Comparison of ENCODE assay signal across 20 cellular contexts in the genomic region with DNA sequence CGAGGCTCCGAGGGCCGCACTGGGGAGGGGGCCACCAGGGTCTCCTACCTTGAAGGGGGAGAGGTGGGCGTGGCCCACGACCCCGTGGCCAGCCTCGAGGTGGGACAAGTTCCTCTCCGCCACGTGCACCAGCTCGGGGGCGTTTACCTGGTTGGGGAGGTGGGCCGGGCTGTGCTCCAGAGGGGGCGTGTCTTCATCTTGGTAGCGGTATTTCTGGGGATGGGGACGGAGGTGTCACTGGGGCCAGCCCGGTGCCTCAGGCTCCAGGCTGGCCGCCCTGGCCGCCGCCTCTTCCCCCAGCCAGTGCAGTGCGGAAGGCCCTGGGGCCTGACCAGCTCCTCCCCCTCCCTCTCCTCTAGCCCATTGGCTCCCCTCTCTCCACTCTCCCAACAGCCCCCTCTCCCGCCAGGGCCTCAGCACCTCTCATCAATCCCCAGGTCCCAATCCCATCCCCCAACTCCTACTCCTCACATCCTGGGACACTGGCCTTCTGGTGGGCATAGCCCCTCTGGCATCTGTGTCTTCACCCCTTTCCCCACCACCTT. TPM values are rescaled to one million over a fixed set of nuclear protein-coding genes. Genes with fewer than 3 reads are reported as not detected.
DNase-seq lines count a peak whose midpoint lies in the region; ATAC-seq, FAIRE-seq and TF ChIP-seq lines count a peak whose summit lies in the region.
"Had no signal": no experiment of that assay in that cellular context is flagged by ENCODE, and none has a peak within 500 bp of the region (broad histone marks: within the 10 kb centered on the region; RNA-seq: fewer than 3 reads in every experiment).

No MANE protein-coding gene starts in this region.

- H3K4me3 ChIP-seq in HUES64 (ENCODE audit: low read length) (peak overlapping the region; percentile 54), H1 (ENCODE audit: extremely low read depth in 1 of 4, insufficient read depth in 2 of 4, low read depth in 3 of 4, low read length in 4 of 4) (peak overlapping the region; percentile 36 to 62 (median 40))
- H3K4me3 ChIP-seq: right lobe of liver had no signal

- H3K27ac Mint-ChIP-seq in CD4-positive, alpha-beta T cell: peak overlapping the region; percentile 43
- H3K27ac Mint-ChIP-seq in mesothelial cell of epicardium: peak overlapping the region; percentile 9

- H2BK15ac ChIP-seq in H1 (ENCODE audit: low read length): peak overlapping the region; percentile 88

- peaks cover 0 to 58% of the 10 kb centered on the region in 2 experiments; a peak in 2 of 4 replicates for H3K79me2 ChIP-seq in H1 (ENCODE audit: control insufficient read depth in 1 of 2, insufficient read depth in 2 of 2, low read length in 2 of 2)

- H3K9me3 ChIP-seq in CD4-positive, alpha-beta T cell (ENCODE audit: control insufficient read depth, low read length): no peaks in the 10 kb centered on the region
- H3K9me3 ChIP-seq in HUES64 (ENCODE audit: insufficient read depth, low read depth, low read length): no peaks in the 10 kb centered on the region
- H3K9me3 ChIP-seq in H1 (ENCODE audit: insufficient read depth in 2 of 2, low read depth in 1 of 2, low read length in 1 of 2): no peaks in the 10 kb centered on the region
- H3K9me3 ChIP-seq: right lobe of liver had no signal

- H2BK120ac ChIP-seq in H1 (replicated peaks; ENCODE audit: low read depth, low read length): no peak overlapping the region

- H3K56ac ChIP-seq in H1 (replicated peaks; ENCODE audit: insufficient read length, low read depth, low read length): no peak overlapping the region

- no peak overlapping the region for H3K23ac ChIP-seq in H1 (ENCODE audit: insufficient read length)

- no peak overlapping the region for H3K27ac ChIP-seq in CD4-positive, alpha-beta T cell (ENCODE audit: low read depth, low read length)
- peak overlapping the region; percentile 63 for H3K27ac ChIP-seq in HUES64 (ENCODE audit: low read depth, low read length)
- H3K27ac ChIP-seq in H1 (ENCODE audit: low read depth, low read length): peak overlapping the region; percentile 35; the same call in 1 of the 2 replicates
- H3K27ac ChIP-seq: right lobe of liver had no signal

- H3K4me3 Mint-ChIP-seq in CD4-positive, alpha-beta T cell: no peak overlapping the region
- peak overlapping the region; percentile 10 for H3K4me3 Mint-ChIP-seq in mesothelial cell of epicardium

- H4K8ac ChIP-seq in H1 (ENCODE audit: extremely low read depth, insufficient read depth, low read length): no peak overlapping the region; the same call in 1 of the 2 replicates

- H3K4me1 Mint-ChIP-seq in CD4-positive, alpha-beta T cell (ENCODE audit: low read depth): peaks cover 43% of the 10 kb centered on the region
- H3K4me1 Mint-ChIP-seq in mesothelial cell of epicardium: peaks cover 67% of the 10 kb centered on the region

- DNase-seq in CD4-positive, alpha-beta T cell: no peak
- DNase-seq in H1 (ENCODE audit: low read depth in 1 of 2, low spot score in 2 of 2) (peak in 1 of 2 experiments; percentile 86), mesothelial cell of epicardium (ENCODE audit: low spot score in 2 of 2, unreplicated experiment in 2 of 2) (no peak), NCI-H128 (lab: John Stamatoyannopoulos, UW; ENCODE audit: unreplicated experiment) (no peak), HCEC 1CT (no peak)
- DNase-seq in activated naive CD4-positive, alpha-beta T cell (lab: John Stamatoyannopoulos, UW): no peak
- DNase-seq in activated T-cell treated with anti-CD3 and anti-CD28 coated beads, Interleukin-2, amount 50 U/mL, for 1 hour: no peak
- DNase-seq: activated effector memory CD4-positive, alpha-beta T cell treated with anti-CD3 and anti-CD28 coated beads, Interleukin-2, amount 50 U/mL, for 16 hours; amniotic stem cell; CD4-positive, CD25-positive, alpha-beta regulatory T cell; DMS79; IMR-90; MM.1S; NCI-H1694 treated with DMSO at 0.1 percent for 48 hours; NCI-H446 treated with DMSO at 0.1 percent for 48 hours; SHP77 treated with DMSO at 0.1 percent for 48 hours; stimulated activated CD4-positive, alpha-beta T cell treated with anti-CD3 and anti-CD28 coated beads, Interleukin-1b, Interleukin-23, amount 100 ng/mL, for 48 hours had no signal

- H2BK5ac ChIP-seq in H1 (ENCODE audit: low read depth, low read length): peak overlapping the region; percentile 90

- peak overlapping the region; percentile 79 for H3K4ac ChIP-seq in H1 (replicated peaks; ENCODE audit: insufficient read length, low read depth, low read length)

- peak overlapping the region; percentile 68 for H4K91ac ChIP-seq in H1 (replicated peaks; ENCODE audit: insufficient read length, low read length)

- TF ChIP-seq EP300 in H1 (IDR thresholded peaks at IDR 0.05; ENCODE audit: borderline replicate concordance in 1 of 2, low read depth in 2 of 2, low read length in 2 of 2): no peak

- H2BK20ac ChIP-seq in H1 (ENCODE audit: low read length): peak overlapping the region; percentile 80; the same call in 1 of the 2 replicates

- H3K18ac ChIP-seq in H1 (ENCODE audit: extremely low read depth, low read length): peak overlapping the region; percentile 96

- no peak for FAIRE-seq in H1 (lab: Jason Lieb, UNC)
- FAIRE-seq: endothelial cell of umbilical vein had no signal

- peaks cover 26% of the 10 kb centered on the region for H3K79me1 ChIP-seq in H1 (ENCODE audit: low read depth, low read length)

- peaks cover 31% of the 10 kb centered on the region for H3K4me1 ChIP-seq in HUES64 (ENCODE audit: insufficient read depth, low read length)
- H3K4me1 ChIP-seq in H1 (replicated peaks in 1 of 4; ENCODE audit: control insufficient read depth in 3 of 4, insufficient read depth in 4 of 4, low read length in 3 of 4): peaks cover 8 to 42% (median 32%) of the 10 kb centered on the region in 4 experiments

- H3K36me3 ChIP-seq in HUES64 (ENCODE audit: insufficient read depth, low read length): peaks cover 10% of the 10 kb centered on the region
- H3K36me3 ChIP-seq in H1 (ENCODE audit: control insufficient read depth in 2 of 4, insufficient read depth in 4 of 4, low read length in 3 of 4): peaks cover 6 to 11% (median 7%) of the 10 kb centered on the region in 4 experiments; a peak in 7 of 8 replicates
- H3K36me3 ChIP-seq: right lobe of liver had no signal

- CTCF ChIA-PET in CD4-positive, alpha-beta T cell (lab: Charles Lee): no interaction called here
- CTCF ChIA-PET in H1 (lab: Charles Lee; ENCODE audit: partially characterized antibody): interaction anchor here (0.6 to 2.4 kb wide), 7 partner anchors 13 to 162 kb away, joined by 3 to 10 read pairs (median 3); no protein-coding TSS in a partner anchor

- ATAC-seq in CD4-positive, alpha-beta T cell (ENCODE audit: poor library complexity): no peak
- ATAC-seq: right lobe of liver had no signal

- peaks cover 5% of the 10 kb centered on the region for H3K27me3 Mint-ChIP-seq in CD4-positive, alpha-beta T cell
- H3K27me3 Mint-ChIP-seq in mesothelial cell of epicardium (ENCODE audit: low read depth): no peaks in the 10 kb centered on the region

- H2BK12ac ChIP-seq in H1 (ENCODE audit: low read depth, low read length): 0 out of 2 replicates have a peak overlapping the region, but pooled peaks have one; percentile 92

- TF ChIP-seq POLR2A in H1 (IDR thresholded peaks at IDR 0.05; ENCODE audit: control extremely low read depth in 1 of 2, low read depth in 2 of 2, low read length in 2 of 2): peak in 1 of 2 experiments; percentile 54; a peak in 1 of 3 replicates

- H3K36me3 Mint-ChIP-seq in CD4-positive, alpha-beta T cell (ENCODE audit: low read depth): peaks cover 8% of the 10 kb centered on the region
- H3K36me3 Mint-ChIP-seq in mesothelial cell of epicardium: no peaks in the 10 kb centered on the region

- H4K5ac ChIP-seq in H1 (ENCODE audit: insufficient read length, low read depth, low read length): peak overlapping the region; percentile 57

- intact Hi-C loops in CD4-positive, alpha-beta T cell (cut with DNase I, micrococcal nuclease): no loop called here

- H3K4me2 ChIP-seq in H1 (ENCODE audit: insufficient read depth in 1 of 2, low read depth in 2 of 2, low read length in 2 of 2): peak overlapping the region; percentile 71 to 91

- no peaks in the 10 kb centered on the region for H3K27me3 ChIP-seq in CD4-positive, alpha-beta T cell (ENCODE audit: control insufficient read depth, insufficient read depth, low read length)
- no peaks in the 10 kb centered on the region for H3K27me3 ChIP-seq in HUES64 (ENCODE audit: insufficient read depth, low read length)
- H3K27me3 ChIP-seq in H1 (replicated peaks in 1 of 4; ENCODE audit: control insufficient read depth in 3 of 4, extremely low read depth in 1 of 4, insufficient read depth in 3 of 4, low read length in 3 of 4): no peaks in the 10 kb centered on the region; a peak in 1 of 7 replicates
- H3K27me3 ChIP-seq: right lobe of liver had no signal

- POLR2A ChIA-PET in CD4-positive, alpha-beta T cell (lab: Charles Lee): no interaction called here
- POLR2A ChIA-PET in H1 (lab: Charles Lee; ENCODE audit: partially characterized antibody): interaction anchor here (1.0 to 2.5 kb wide), 15 partner anchors 12 to 375 kb away, joined by 3 to 18 read pairs (median 5); a partner anchor contains a TSS

- no peak overlapping the region for H3K14ac ChIP-seq in H1 (ENCODE audit: insufficient read length)

- H3K9me3 Mint-ChIP-seq in CD4-positive, alpha-beta T cell: no peaks in the 10 kb centered on the region
- H3K9me3 Mint-ChIP-seq in mesothelial cell of epicardium: no peaks in the 10 kb centered on the region

- H3K23me2 ChIP-seq in H1 (ENCODE audit: low read depth, low read length): peaks cover 26% of the 10 kb centered on the region; the same call in 1 of the 2 replicates

- TF ChIP-seq RAD21 in H1 (IDR thresholded peaks at IDR 0.05 in 1 of 2, conservative IDR thresholded peaks at IDR 0.05 in 1 of 2; ENCODE audit: low read depth in 2 of 2, low read length in 2 of 2): no peak

- H2AK5ac ChIP-seq in H1 (ENCODE audit: low read depth, low read length): no peak overlapping the region

- H4K20me1 ChIP-seq in H1 (replicated peaks in 1 of 2; ENCODE audit: control insufficient read depth in 1 of 2, insufficient read depth in 2 of 2, low read length in 2 of 2): peaks cover 3 to 18% of the 10 kb centered on the region in 2 experiments

- no peak for TF ChIP-seq CTCF in CD4-positive, alpha-beta T cell (IDR thresholded peaks at IDR 0.05)
- TF ChIP-seq CTCF in H1 (IDR thresholded peaks at IDR 0.05; ENCODE audit: control extremely low read depth in 1 of 3, insufficient read depth in 1 of 3, low read depth in 1 of 3, low read length in 3 of 3): no peak
- no peak for TF ChIP-seq CTCF in mesothelial cell of epicardium (IDR thresholded peaks at IDR 0.05; ENCODE audit: unreplicated experiment)

- no peak overlapping the region for H2AFZ ChIP-seq in H1 (ENCODE audit: low read length)

- peak overlapping the region; percentile 53 for H3K9ac ChIP-seq in HUES64 (ENCODE audit: low read depth, low read length)
- H3K9ac ChIP-seq in H1 (replicated peaks in 1 of 4; ENCODE audit: extremely low read depth in 1 of 4, low read depth in 3 of 4, low read length in 3 of 4): peak overlapping the region in 1 of 4 experiments; percentile 28; a peak in 1 of 7 replicates

- 12% methylated on average over 21 of the region's 21 CpGs for WGBS in HUES64
- WGBS in H1 (ENCODE audit: extremely low coverage in 1 of 2, insufficient coverage in 1 of 2, insufficient read length in 1 of 2, insufficient replicate concordance in 2 of 2, low coverage in 1 of 2, low lambda C conversion rate in 2 of 2, missing lambda C conversion rate in 1 of 2), 2 experiments: 2% methylated on average over 18 of the region's 21 CpGs; no CpG with 5 or more reads in 1 of the 2 experiments

RNA-seq across cellular contexts. Expression of a gene that starts 11.5 kb away (rescaled TPM):
- total RNA-seq in CD4-positive, alpha-beta T cell: 10 to 100 TPM; 10.2 to 11.0 TPM
- polyA plus RNA-seq in HUES64 (2013, experiment 1 of 2): 23.6 TPM
- polyA plus RNA-seq in HUES64 (2013, experiment 2 of 2): 26.2 TPM
- 43.1 and 45.9 TPM in 2 replicates for total RNA-seq in H1 (2021; fragmentation: NEBNext Ultra II Directional; extraction: Animal tissue kit (Norgen Biotek cat#: 25700))
- 18.9 and 35.2 TPM in 2 replicates for polyA plus RNA-seq in H1 (2011; rRNA removed)
- polyA plus RNA-seq in H1 (2011; cell fraction: cytosol; rRNA removed): 26.5 TPM
- 128 TPM for polyA plus RNA-seq in H1 (2011; cell fraction: nucleus; rRNA removed)
- 47.5 to 67.9 TPM (median 55.6 TPM) in 4 replicates for polyA plus RNA-seq in H1 (2012, experiment 1 of 2)
- 29.2 TPM for polyA plus RNA-seq in H1 (2012, experiment 2 of 2)
- polyA plus RNA-seq in H1 (2013, experiment 1 of 2): 22.1 TPM
- 20.8 TPM for polyA plus RNA-seq in H1 (2013, experiment 2 of 2)
- polyA minus RNA-seq in H1 (2011; rRNA and poly(A)+ RNA removed): 26.4 and 32.1 TPM in 2 replicates
- 14.0 TPM for polyA minus RNA-seq in H1 (2011; cell fraction: cytosol; rRNA and poly(A)+ RNA removed)
- 34.3 TPM for polyA minus RNA-seq in H1 (2011; cell fraction: nucleus; rRNA and poly(A)+ RNA removed)
- total RNA-seq in mesothelial cell of epicardium: 59.9 to 62.4 TPM (median 60.2 TPM) in 3 replicates

RNA-seq across cellular contexts. Expression of a gene that starts 11.6 kb away (rescaled TPM):
- total RNA-seq in CD4-positive, alpha-beta T cell: 100 to 1,000 TPM; 237 to 257 TPM
- 115 TPM for polyA plus RNA-seq in HUES64 (2013, experiment 1 of 2)
- polyA plus RNA-seq in HUES64 (2013, experiment 2 of 2): 121 TPM
- total RNA-seq in H1 (2021; fragmentation: NEBNext Ultra II Directional; extraction: Animal tissue kit (Norgen Biotek cat#: 25700)): 169 and 181 TPM in 2 replicates
- 231 and 317 TPM in 2 replicates for polyA plus RNA-seq in H1 (2011; rRNA removed)
- polyA plus RNA-seq in H1 (2011; cell fraction: cytosol; rRNA removed): 253 TPM
- polyA plus RNA-seq in H1 (2011; cell fraction: nucleus; rRNA removed): 2,578 TPM
- 291 to 353 TPM (median 315 TPM) in 4 replicates for polyA plus RNA-seq in H1 (2012, experiment 1 of 2)
- polyA plus RNA-seq in H1 (2012, experiment 2 of 2): 193 TPM
- polyA plus RNA-seq in H1 (2013, experiment 1 of 2): 219 TPM
- polyA plus RNA-seq in H1 (2013, experiment 2 of 2): 201 TPM
- 103 and 130 TPM in 2 replicates for polyA minus RNA-seq in H1 (2011; rRNA and poly(A)+ RNA removed)
- polyA minus RNA-seq in H1 (2011; cell fraction: cytosol; rRNA and poly(A)+ RNA removed): 56.4 TPM
- polyA minus RNA-seq in H1 (2011; cell fraction: nucleus; rRNA and poly(A)+ RNA removed): 237 TPM
- 385 to 424 TPM (median 410 TPM) in 3 replicates for total RNA-seq in mesothelial cell of epicardium

RNA-seq across cellular contexts. Expression of a gene that starts 26.2 kb away (rescaled TPM):
- total RNA-seq in CD4-positive, alpha-beta T cell: 10 to 100 TPM; 40.9 to 41.3 TPM
- 42.7 TPM for polyA plus RNA-seq in HUES64 (2013, experiment 1 of 2)
- polyA plus RNA-seq in HUES64 (2013, experiment 2 of 2): 48.1 TPM
- 59.3 and 59.6 TPM in 2 replicates for total RNA-seq in H1 (2021; fragmentation: NEBNext Ultra II Directional; extraction: Animal tissue kit (Norgen Biotek cat#: 25700))
- polyA plus RNA-seq in H1 (2011; rRNA removed): 19.0 and 29.7 TPM in 2 replicates
- polyA plus RNA-seq in H1 (2011; cell fraction: cytosol; rRNA removed): 15.8 TPM
- 56.7 TPM for polyA plus RNA-seq in H1 (2011; cell fraction: nucleus; rRNA removed)
- polyA plus RNA-seq in H1 (2012, experiment 1 of 2): 47.0 to 54.8 TPM (median 48.8 TPM) in 4 replicates
- polyA plus RNA-seq in H1 (2012, experiment 2 of 2): 44.2 TPM
- 28.5 TPM for polyA plus RNA-seq in H1 (2013, experiment 1 of 2)
- 25.2 TPM for polyA plus RNA-seq in H1 (2013, experiment 2 of 2)
- 20.1 and 32.9 TPM in 2 replicates for polyA minus RNA-seq in H1 (2011; rRNA and poly(A)+ RNA removed)
- 19.4 TPM for polyA minus RNA-seq in H1 (2011; cell fraction: cytosol; rRNA and poly(A)+ RNA removed)
- 46.9 TPM for polyA minus RNA-seq in H1 (2011; cell fraction: nucleus; rRNA and poly(A)+ RNA removed)
- 87.3 to 96.1 TPM (median 94.0 TPM) in 3 replicates for total RNA-seq in mesothelial cell of epicardium

RNA-seq across cellular contexts. Expression of a gene that starts 28.9 kb away (rescaled TPM):
- total RNA-seq in CD4-positive, alpha-beta T cell: under 1 TPM; 0.64 to 0.85 TPM
- 8.3 TPM for polyA plus RNA-seq in HUES64 (2013, experiment 1 of 2)
- 12.5 TPM for polyA plus RNA-seq in HUES64 (2013, experiment 2 of 2)
- total RNA-seq in H1 (2021; fragmentation: NEBNext Ultra II Directional; extraction: Animal tissue kit (Norgen Biotek cat#: 25700)): 8.6 and 10.8 TPM in 2 replicates
- polyA plus RNA-seq in H1 (2011; rRNA removed): 14.5 and 16.1 TPM in 2 replicates
- 16.1 TPM for polyA plus RNA-seq in H1 (2011; cell fraction: cytosol; rRNA removed)
- polyA plus RNA-seq in H1 (2011; cell fraction: nucleus; rRNA removed): 29.5 TPM
- polyA plus RNA-seq in H1 (2012, experiment 1 of 2): 7.0 to 16.3 TPM (median 14.5 TPM) in 4 replicates
- polyA plus RNA-seq in H1 (2012, experiment 2 of 2): 11.2 TPM
- 9.1 TPM for polyA plus RNA-seq in H1 (2013, experiment 1 of 2)
- 8.6 TPM for polyA plus RNA-seq in H1 (2013, experiment 2 of 2)
- 3.9 and 4.1 TPM in 2 replicates for polyA minus RNA-seq in H1 (2011; rRNA and poly(A)+ RNA removed)
- 5.0 TPM for polyA minus RNA-seq in H1 (2011; cell fraction: cytosol; rRNA and poly(A)+ RNA removed)
- 4.8 TPM for polyA minus RNA-seq in H1 (2011; cell fraction: nucleus; rRNA and poly(A)+ RNA removed)
- 15.9 to 19.7 TPM (median 16.5 TPM) in 3 replicates for total RNA-seq in mesothelial cell of epicardium
- total RNA-seq: CD4-positive, CD25-positive, alpha-beta regulatory T cell had no signal

RNA-seq across cellular contexts. Expression of a gene that starts 31.2 kb away (rescaled TPM):
- 1 to 10 TPM; 4.5 to 5.1 TPM for total RNA-seq in CD4-positive, alpha-beta T cell
- polyA plus RNA-seq in HUES64 (2013, experiment 1 of 2): 62.5 TPM
- polyA plus RNA-seq in HUES64 (2013, experiment 2 of 2): 63.0 TPM
- 62.8 and 65.1 TPM in 2 replicates for total RNA-seq in H1 (2021; fragmentation: NEBNext Ultra II Directional; extraction: Animal tissue kit (Norgen Biotek cat#: 25700))
- polyA plus RNA-seq in H1 (2011; rRNA removed): 46.5 and 47.5 TPM in 2 replicates
- 45.6 TPM for polyA plus RNA-seq in H1 (2011; cell fraction: cytosol; rRNA removed)
- polyA plus RNA-seq in H1 (2011; cell fraction: nucleus; rRNA removed): 44.4 TPM
- polyA plus RNA-seq in H1 (2012, experiment 1 of 2): 57.1 to 63.2 TPM (median 57.6 TPM) in 4 replicates
- 65.8 TPM for polyA plus RNA-seq in H1 (2012, experiment 2 of 2)
- 66.2 TPM for polyA plus RNA-seq in H1 (2013, experiment 1 of 2)
- polyA plus RNA-seq in H1 (2013, experiment 2 of 2): 69.5 TPM
- polyA minus RNA-seq in H1 (2011; rRNA and poly(A)+ RNA removed): 46.8 and 59.7 TPM in 2 replicates
- polyA minus RNA-seq in H1 (2011; cell fraction: cytosol; rRNA and poly(A)+ RNA removed): 27.7 TPM
- 19.8 TPM for polyA minus RNA-seq in H1 (2011; cell fraction: nucleus; rRNA and poly(A)+ RNA removed)
- total RNA-seq in mesothelial cell of epicardium: 55.4 to 57.1 TPM (median 55.6 TPM) in 3 replicates
